Comparison of ENCODE assay signal across 8 cellular contexts in genomic region chr6:70166088-70166958, GRCh38.
DNase-seq lines count a peak whose midpoint lies in the region; ATAC-seq and TF ChIP-seq lines count a peak whose summit lies in the region.

No MANE protein-coding gene starts in this region.

- H3K79me2 ChIP-seq in OCI-LY3 (ENCODE audit: low read length), result no peaks in the 10 kb centered on the region

- peak overlapping the region; percentile 96 for H2AFZ ChIP-seq in OCI-LY3 (ENCODE audit: low read depth, low read length)

- peak overlapping the region; percentile 81 for H3K4me3 ChIP-seq in OCI-LY3 (ENCODE audit: low read length)

- TF ChIP-seq CTCF in OCI-LY3 (IDR thresholded peaks at IDR 0.05; ENCODE audit: low read depth, low read length) (peak; percentile 94), brain (conservative IDR thresholded peaks at IDR 0.05) (peak; percentile 66 to 92)

- peaks cover 0 to 3% (median 0%) of the 10 kb centered on the region in 5 experiments for H3K9me3 Mint-ChIP-seq in brain

- DNase-seq in DMS153 treated with DMSO at 0.1 percent for 48 hours (lab: John Stamatoyannopoulos, UW; ENCODE audit: unreplicated experiment) (peak; percentile 32), iris pigment epithelial cell (ENCODE audit: low read depth) (peak; percentile 57), NCI-H446 treated with DMSO at 0.1 percent for 48 hours (lab: John Stamatoyannopoulos, UW) (no peak)
- DNase-seq in stimulated activated CD4-positive, alpha-beta T cell treated with anti-CD3 and anti-CD28 coated beads, Interleukin-4, amount 100 ng/mL, for 1 hour, result peak; percentile 12

- H3K4me1 ChIP-seq in OCI-LY3 (ENCODE audit: low read length), result peaks cover 16% of the 10 kb centered on the region

- peak overlapping the region; percentile 33 to 76 (median 62) for H3K4me3 Mint-ChIP-seq in brain

- peak overlapping the region; percentile 62 for H3K9ac ChIP-seq in OCI-LY3 (ENCODE audit: low read length)

- H3K9me3 ChIP-seq in OCI-LY3 (ENCODE audit: insufficient read depth, low read length), result no peaks in the 10 kb centered on the region

- ATAC-seq in GM19328 (IDR thresholded peaks at IDR 0.05; ENCODE audit: unreplicated experiment) (peak; percentile 86), HG03354 (IDR thresholded peaks at IDR 0.05; ENCODE audit: poor library complexity, severe bottlenecking, unreplicated experiment) (peak; percentile 97)

- no peak overlapping the region for H3K27ac ChIP-seq in OCI-LY3 (ENCODE audit: low read length)

- peak overlapping the region; percentile 93 for H3K4me2 ChIP-seq in OCI-LY3 (ENCODE audit: low read length)

- H4K20me1 ChIP-seq in OCI-LY3 (ENCODE audit: insufficient read depth, low read length), result no peaks in the 10 kb centered on the region

- peaks cover 25% of the 10 kb centered on the region for H3K4me1 Mint-ChIP-seq in brain

- peak overlapping the region in 4 of 5 experiments; percentile 7 to 52 (median 16) for H3K27ac Mint-ChIP-seq in brain

- H3K27me3 Mint-ChIP-seq in brain, result peaks cover 3% of the 10 kb centered on the region

- no peaks in the 10 kb centered on the region for H3K36me3 Mint-ChIP-seq in brain

- peaks cover 13% of the 10 kb centered on the region for H3K27me3 ChIP-seq in OCI-LY3 (ENCODE audit: low read depth, low read length)

- H3K36me3 ChIP-seq in OCI-LY3 (replicated peaks; ENCODE audit: low read depth, low read length), result no peaks in the 10 kb centered on the region
